In genomic region chr1:228313536-228314277, GRCh38 we compare ENCODE assay signal across 1 cellular context.
TF ChIP-seq lines count a peak whose summit lies in the region.

No MANE protein-coding gene starts in this region.

TF ChIP-seq in HepG2, 621 proteins besides CTCF, POLR2A, EP300 and RAD21 (continued from another document):
- TF ChIP-seq USF2 (IDR thresholded peaks at IDR 0.05; ENCODE audit: low read depth, low read length) (no peak), USF2 (CRISPR knock-in tag; IDR thresholded peaks at IDR 0.05; ENCODE audit: borderline replicate concordance) (no peak)
